10 cellular contexts compared by ENCODE assay signal in genomic region chr4:59247032-59247431, GRCh38.
DNase-seq lines count a peak whose midpoint lies in the region; ATAC-seq, FAIRE-seq and TF ChIP-seq lines count a peak whose summit lies in the region.
"Had no signal": no experiment of that assay in that cellular context is flagged by ENCODE, and none has a peak within 500 bp of the region (broad histone marks: within the 10 kb centered on the region; RNA-seq: fewer than 3 reads in every experiment).

No MANE protein-coding gene starts in this region.

- H3K4me1 ChIP-seq in Loucy (ENCODE audit: insufficient read depth, low read length, poor library complexity, severe bottlenecking), result no peaks in the 10 kb centered on the region
- no peaks in the 10 kb centered on the region for H3K4me1 ChIP-seq in mammary epithelial cell (ENCODE audit: insufficient read depth, low read length)
- H3K4me1 ChIP-seq in vagina, result no peaks in the 10 kb centered on the region
- H3K4me1 ChIP-seq in aorta (ENCODE audit: control insufficient read depth in 1 of 2, insufficient read depth in 2 of 2, low read length in 2 of 2), result no peaks in the 10 kb centered on the region
- H3K4me1 ChIP-seq: ascending aorta had no signal

- intact Hi-C loops in mammary epithelial cell (cut with micrococcal nuclease) (no loop called here), vagina (cut with DNase I) (no loop called here), aorta (cut with DNase I) (no loop called here)

- no peaks in the 10 kb centered on the region for H4K20me1 ChIP-seq in Loucy (ENCODE audit: insufficient read depth, low read length, poor library complexity, severe bottlenecking)
- no peaks in the 10 kb centered on the region for H4K20me1 ChIP-seq in mammary epithelial cell (ENCODE audit: insufficient read depth, low read length)

- H3K4me3 ChIP-seq in Loucy (ENCODE audit: low read length, poor library complexity, severe bottlenecking) (no peak overlapping the region), mammary epithelial cell (replicated peaks in 1 of 3; ENCODE audit: insufficient read depth in 1 of 3, low read depth in 2 of 3, low read length in 3 of 3) (no peak overlapping the region), vagina (no peak overlapping the region), aorta (ENCODE audit: low read length in 2 of 2) (no peak overlapping the region)
- H3K4me3 ChIP-seq: ascending aorta had no signal

- CTCF ChIA-PET in mammary epithelial cell (lab: Charles Lee; ENCODE audit: low non-redundant PET), result interaction anchor here (0.5 kb wide), 1 partner anchor 1217 kb away, joined by 8 read pairs; no protein-coding TSS in a partner anchor

- no peaks in the 10 kb centered on the region for H3K9me2 ChIP-seq in Loucy (replicated peaks; ENCODE audit: low read depth, low read length)

- peak; percentile 63 for FAIRE-seq in G401.6 (lab: Jason Lieb, UNC)

- H3K79me2 ChIP-seq in Loucy (ENCODE audit: insufficient read depth, low read length) (no peaks in the 10 kb centered on the region), mammary epithelial cell (ENCODE audit: insufficient read depth, low read length) (no peaks in the 10 kb centered on the region)

- no TSS peak for BruUV-seq in mammary epithelial cell (replicated peaks; lab: Mats Ljungman, UMichigan)

- no peak for ATAC-seq in GM21360 (IDR thresholded peaks at IDR 0.05; ENCODE audit: unreplicated experiment)
- ATAC-seq in GM18511 (IDR thresholded peaks at IDR 0.05; ENCODE audit: unreplicated experiment), result no peak
- no peak for ATAC-seq in aorta (ENCODE audit: low FRiP score)
- ATAC-seq: stimulated activated naive CD8-positive, alpha-beta T cell treated with anti-CD3 and anti-CD28 coated beads, Interleukin-15, Interleukin-2, amounts not matched to agents 100 U/mL and 50 U/mL, for 24 hours had no signal

- no peaks in the 10 kb centered on the region for H3K9me3 ChIP-seq in Loucy (ENCODE audit: insufficient read depth, low read depth, low read length)
- no peaks in the 10 kb centered on the region for H3K9me3 ChIP-seq in mammary epithelial cell (replicated peaks; ENCODE audit: insufficient read depth, low read length)
- H3K9me3 ChIP-seq in vagina, result no peaks in the 10 kb centered on the region
- peaks cover 2% of the 10 kb centered on the region for H3K9me3 ChIP-seq in aorta (ENCODE audit: control insufficient read depth, low read length)
- H3K9me3 ChIP-seq: ascending aorta had no signal

- TF ChIP-seq POLR2A in vagina (IDR thresholded peaks at IDR 0.05), result no peak

- H3K27ac ChIP-seq in mammary epithelial cell (ENCODE audit: insufficient read depth, low read depth, low read length) (no peak overlapping the region), vagina (no peak overlapping the region), aorta (ENCODE audit: low read depth in 1 of 2, low read length in 2 of 2) (no peak overlapping the region)
- H3K27ac ChIP-seq: ascending aorta had no signal

- 8% methylated on average over 1 of the region's 1 CpG for WGBS in mammary epithelial cell (ENCODE audit: low coverage, missing lambda C conversion rate)
- WGBS in aorta, 2 donors, result 8 to 18% methylated on average over 1 of the region's 1 CpG

- TF ChIP-seq CTCF in Loucy (conservative IDR thresholded peaks at IDR 0.05; ENCODE audit: low read length) (peak; percentile 54), mammary epithelial cell (conservative IDR thresholded peaks at IDR 0.05 in 1 of 2, IDR thresholded peaks at IDR 0.05 in 1 of 2; ENCODE audit: extremely low read depth in 1 of 2, insufficient read depth in 1 of 2, low read depth in 1 of 2, low read length in 2 of 2) (peak; percentile 15 to 37), vagina (IDR thresholded peaks at IDR 0.05) (no peak)

- H3K36me3 ChIP-seq in Loucy (ENCODE audit: insufficient read depth, low read length), result no peaks in the 10 kb centered on the region
- no peaks in the 10 kb centered on the region for H3K36me3 ChIP-seq in mammary epithelial cell (ENCODE audit: insufficient read depth, low read length)
- H3K36me3 ChIP-seq in vagina, result no peaks in the 10 kb centered on the region
- H3K36me3 ChIP-seq in aorta (ENCODE audit: control insufficient read depth in 1 of 2, insufficient read depth in 2 of 2, low read length in 1 of 2), result no peaks in the 10 kb centered on the region
- H3K36me3 ChIP-seq: ascending aorta had no signal

- H3K27me3 ChIP-seq in Loucy (ENCODE audit: insufficient read depth, low read length, poor library complexity, severe bottlenecking) (no peaks in the 10 kb centered on the region), mammary epithelial cell (ENCODE audit: insufficient read depth, low read length) (no peaks in the 10 kb centered on the region), vagina (no peaks in the 10 kb centered on the region), aorta (ENCODE audit: control insufficient read depth in 1 of 2, insufficient read depth in 2 of 2, low read length in 1 of 2) (no peaks in the 10 kb centered on the region)
- H3K27me3 ChIP-seq: ascending aorta had no signal

- H3K9ac ChIP-seq in Loucy (ENCODE audit: low read depth, low read length, poor library complexity, severe bottlenecking) (no peak overlapping the region), mammary epithelial cell (ENCODE audit: insufficient read depth, low read length) (no peak overlapping the region)

- no peak overlapping the region for H2AFZ ChIP-seq in Loucy (ENCODE audit: low read length)
- no peak overlapping the region for H2AFZ ChIP-seq in mammary epithelial cell (ENCODE audit: low read depth, low read length)

- dilution Hi-C loops in mammary epithelial cell (cut with HindIII; ENCODE audit: low sequenced_read_pairs), result no loop called here

- in situ Hi-C loops in mammary epithelial cell (cut with MboI; ENCODE audit: low sequenced_read_pairs in 2 of 2), result no loop called here

- H3K4me2 ChIP-seq in Loucy (ENCODE audit: low read depth, low read length, poor library complexity, severe bottlenecking), result no peak overlapping the region
- no peak overlapping the region for H3K4me2 ChIP-seq in mammary epithelial cell (ENCODE audit: insufficient read depth, low read depth, low read length)

- no peaks in the 10 kb centered on the region for H3F3A ChIP-seq in Loucy (ENCODE audit: low read depth)

- DNase-seq in mammary epithelial cell (no peak), middle frontal gyrus (ENCODE audit: extremely low spot score, low spot score) (peak; percentile 33), vagina (ENCODE audit: extremely low spot score in 2 of 2) (no peak), aorta (no peak)
- DNase-seq: stimulated activated naive CD8-positive, alpha-beta T cell treated with anti-CD3 and anti-CD28 coated beads, Interleukin-15, Interleukin-2, amounts not matched to agents 100 U/mL and 50 U/mL, for 24 hours had no signal

Comparison
In these comparisons a context has a peak if more than half of its experiments do, and no peak if none do; other contexts are left out.
1. CTCF ChIP-seq: peak in Loucy (single experiment) and mammary epithelial cell (2 of 2); none in vagina (0 of 3).